Comparison of ENCODE assay signal across 1 cellular context in the genomic region with DNA sequence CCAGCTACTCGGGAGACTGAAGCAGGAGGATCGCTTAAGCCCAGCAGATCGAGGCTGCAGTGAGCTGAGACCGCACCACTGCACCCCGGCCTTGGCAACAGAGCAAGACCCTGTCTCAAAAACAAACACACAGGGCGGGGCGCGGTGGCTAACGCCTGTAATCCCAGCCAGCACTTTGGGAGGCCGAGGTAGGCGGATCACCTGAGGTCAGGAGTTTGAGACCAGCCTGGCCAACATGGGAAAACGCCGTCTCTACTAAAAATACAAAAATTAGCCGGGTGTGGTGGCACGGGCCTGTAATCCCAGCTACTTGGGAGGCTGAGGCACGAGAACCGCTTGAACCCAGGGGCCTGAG. TPM values are rescaled to one million over a fixed set of nuclear protein-coding genes. Genes with fewer than 3 reads are reported as not detected.
"Had no signal": no experiment of that assay in that cellular context is flagged by ENCODE, and none has a peak within 500 bp of the region (broad histone marks: within the 10 kb centered on the region; RNA-seq: fewer than 3 reads in every experiment).

No MANE protein-coding gene starts in this region.

RNA-seq across cellular contexts. Expression of gene SLC47A1, which starts 46.9 kb away (rescaled TPM):
- total RNA-seq: activated CD4-positive, alpha-beta T cell treated with anti-CD3 and anti-CD28 coated beads, Interleukin-2, amount 10 ng/mL, durations not matched to agents 24 days and 14 days had no signal
